ENCODE assay signal across 16 cellular contexts in genomic region chr2:103004426-103004942, GRCh38.
"Had no signal": no experiment of that assay in that cellular context is flagged by ENCODE, and none has a peak within 500 bp of the region (broad histone marks: within the 10 kb centered on the region; RNA-seq: fewer than 3 reads in every experiment).

No MANE protein-coding gene starts in this region.

- H3K27me3 ChIP-seq: esophagus muscularis mucosa, foreskin keratinocyte, pancreas, sigmoid colon, spleen, tibial nerve, upper lobe of left lung had no signal

- H3K27ac ChIP-seq: coronary artery, esophagus muscularis mucosa, foreskin keratinocyte, pancreas, sigmoid colon, spleen, thoracic aorta, tibial nerve, upper lobe of left lung had no signal

- H3K36me3 ChIP-seq: esophagus muscularis mucosa, pancreas, sigmoid colon, spleen, thoracic aorta, tibial nerve, upper lobe of left lung had no signal

- H3K4me1 ChIP-seq: esophagus muscularis mucosa, foreskin keratinocyte, pancreas, sigmoid colon, spleen, tibial nerve, upper lobe of left lung had no signal

- ATAC-seq: foreskin keratinocyte; natural killer cell; pancreas; right cardiac atrium; stimulated activated naive B cell treated with anti-CD40 and anti-IgM and Interleukin-4, amounts not matched to agents 10 μg/mL and 1 μg/mL and 100 μg/mL, for 72 hours had no signal

- H3K9me3 ChIP-seq: pancreas, sigmoid colon, upper lobe of left lung had no signal

- H3K4me3 ChIP-seq: coronary artery, esophagus muscularis mucosa, lung, pancreas, sigmoid colon, spleen, thoracic aorta, tibial nerve, upper lobe of left lung had no signal

- DNase-seq: dermis blood vessel endothelial cell; effector memory CD4-positive, alpha-beta T cell; foreskin keratinocyte; natural killer cell; occipital lobe; pancreas; right cardiac atrium; sigmoid colon; spleen; stimulated activated naive B cell treated with anti-CD40 and anti-IgM and Interleukin-4, amounts not matched to agents 10 μg/mL and 1 μg/mL and 100 μg/mL, for 72 hours; upper lobe of left lung had no signal
